ENCODE assay signal across 1 cellular context in the genomic region with DNA sequence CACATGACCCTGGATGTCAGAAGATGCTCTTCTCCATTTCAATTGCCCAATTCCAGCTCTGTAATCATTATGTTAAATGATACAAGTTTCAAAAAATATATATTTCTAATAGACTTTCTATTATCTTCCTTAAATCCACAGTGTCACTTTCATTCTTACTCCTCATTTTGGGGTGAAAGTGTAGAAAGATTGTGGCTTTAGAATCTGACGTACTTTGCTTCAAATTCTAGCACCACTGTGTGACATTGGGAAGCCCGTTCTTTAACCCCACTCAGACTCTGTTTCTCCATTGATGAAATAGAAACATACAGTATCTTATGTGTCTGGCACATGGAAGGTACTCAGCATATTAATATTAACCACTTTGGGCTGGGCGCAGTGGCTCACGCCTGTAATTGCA.
TF ChIP-seq lines count a peak whose summit lies in the region.

No MANE protein-coding gene starts in this region.

TF ChIP-seq in GM12878, 131 proteins besides CTCF, POLR2A, EP300 and RAD21 (continued from another document):
- TF ChIP-seq, protein P1, sequence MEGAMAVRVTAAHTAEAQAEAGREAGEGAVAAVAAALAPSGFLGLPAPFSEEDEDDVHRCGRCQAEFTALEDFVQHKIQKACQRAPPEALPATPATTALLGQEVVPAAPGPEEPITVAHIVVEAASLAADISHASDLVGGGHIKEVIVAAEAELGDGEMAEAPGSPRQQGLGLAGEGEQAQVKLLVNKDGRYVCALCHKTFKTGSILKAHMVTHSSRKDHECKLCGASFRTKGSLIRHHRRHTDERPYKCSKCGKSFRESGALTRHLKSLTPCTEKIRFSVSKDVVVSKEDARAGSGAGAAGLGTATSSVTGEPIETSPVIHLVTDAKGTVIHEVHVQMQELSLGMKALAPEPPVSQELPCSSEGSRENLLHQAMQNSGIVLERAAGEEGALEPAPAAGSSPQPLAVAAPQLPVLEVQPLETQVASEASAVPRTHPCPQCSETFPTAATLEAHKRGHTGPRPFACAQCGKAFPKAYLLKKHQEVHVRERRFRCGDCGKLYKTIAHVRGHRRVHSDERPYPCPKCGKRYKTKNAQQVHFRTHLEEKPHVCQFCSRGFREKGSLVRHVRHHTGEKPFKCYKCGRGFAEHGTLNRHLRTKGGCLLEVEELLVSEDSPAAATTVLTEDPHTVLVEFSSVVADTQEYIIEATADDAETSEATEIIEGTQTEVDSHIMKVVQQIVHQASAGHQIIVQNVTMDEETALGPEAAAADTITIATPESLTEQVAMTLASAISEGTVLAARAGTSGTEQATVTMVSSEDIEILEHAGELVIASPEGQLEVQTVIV (IDR thresholded peaks at IDR 0.05; ENCODE audit: borderline replicate concordance, partially characterized antibody), result no peak
- TF ChIP-seq NFIC (IDR thresholded peaks at IDR 0.05; ENCODE audit: low read depth, low read length), result peak; percentile 32; the same call in 1 of the 2 replicates
